10 cellular contexts compared by ENCODE assay signal in genomic region chr12:62703011-62703380, GRCh38.
DNase-seq lines count a peak whose midpoint lies in the region; ATAC-seq and TF ChIP-seq lines count a peak whose summit lies in the region.
"Had no signal": no experiment of that assay in that cellular context is flagged by ENCODE, and none has a peak within 500 bp of the region (broad histone marks: within the 10 kb centered on the region; RNA-seq: fewer than 3 reads in every experiment).

No MANE protein-coding gene starts in this region.

- H2BK5ac ChIP-seq in IMR-90 (ENCODE audit: low read depth, low read length, poor library complexity, severe bottlenecking) = peak overlapping the region; percentile 99

- H3K4me3 Mint-ChIP-seq in type B pancreatic cell = no peak overlapping the region

- H2AFZ ChIP-seq in IMR-90 (replicated peaks; ENCODE audit: low read length, poor library complexity) = peak overlapping the region; percentile 85

- CTCF ChIA-PET in IMR-90 (lab: Yijun Ruan, JAX) = interaction anchor here (1.0 kb wide), 2 partner anchors 10 to 60 kb away, joined by 3 to 4 read pairs; no protein-coding TSS in a partner anchor
- CTCF ChIA-PET in HEK293T (lab: Yijun Ruan, JAX) = no interaction called here

- H3K4me2 ChIP-seq in IMR-90 (ENCODE audit: low read depth, low read length) = peak overlapping the region; percentile 56; the same call in 1 of the 2 replicates

- peak overlapping the region; percentile 98 for H2BK20ac ChIP-seq in IMR-90 (ENCODE audit: low read depth, low read length)

- no CpG with 5 or more reads among the region's 4 CpGs for WGBS in IMR-90 (ENCODE audit: extremely low coverage in 2 of 2, insufficient read length in 1 of 2), 2 experiments

- H3K9me3 Mint-ChIP-seq in type B pancreatic cell = no peaks in the 10 kb centered on the region
- H3K9me3 Mint-ChIP-seq: activated T-helper 2 cell treated with anti-CD3 and anti-CD28 coated beads, Interferon-gamma antibody, Interleukin-2, Interleukin-4, amounts not matched to agents 10 μg/mL and 5 μg/mL and 100 μg/mL, durations not matched to agents 14 hours and 24 hours and 36 hours had no signal

- peak overlapping the region; percentile 94 for H2AK9ac ChIP-seq in IMR-90 (replicated peaks; ENCODE audit: low read depth, low read length, poor library complexity)

- no peaks in the 10 kb centered on the region for H3K36me3 ChIP-seq in IMR-90 (ENCODE audit: control insufficient read depth, insufficient read depth, low read length)

- peak overlapping the region; percentile 79 for H3K27ac Mint-ChIP-seq in type B pancreatic cell
- H3K27ac Mint-ChIP-seq: activated T-helper 2 cell treated with anti-CD3 and anti-CD28 coated beads, Interferon-gamma antibody, Interleukin-2, Interleukin-4, amounts not matched to agents 10 μg/mL and 5 μg/mL and 100 μg/mL, durations not matched to agents 14 hours and 24 hours and 36 hours had no signal

- H3K56ac ChIP-seq in IMR-90 (ENCODE audit: extremely low read depth, insufficient read depth, low read length) = peak overlapping the region; percentile 89

- H3K9ac ChIP-seq in IMR-90 (ENCODE audit: low read depth, low read length) = no peak overlapping the region; the same call in 1 of the 2 replicates

- peaks cover 0 to 2% of the 10 kb centered on the region in 2 experiments; a peak in 1 of 4 replicates for H3K79me1 ChIP-seq in IMR-90 (ENCODE audit: low read depth in 1 of 2, low read length in 2 of 2)

- H3K9me3 ChIP-seq in IMR-90 (ENCODE audit: control insufficient read depth, insufficient read depth, low read length) = no peaks in the 10 kb centered on the region

- H4K5ac ChIP-seq in IMR-90 (ENCODE audit: low read depth, low read length) = peak overlapping the region; percentile 76

- H3K27ac ChIP-seq in IMR-90 (ENCODE audit: insufficient read depth, low read length) = peak overlapping the region; percentile 54; the same call in 1 of the 2 replicates
- H3K27ac ChIP-seq in layer of hippocampus (ENCODE audit: low read depth, low read length) = peak overlapping the region; percentile 19

- H3K14ac ChIP-seq in IMR-90 (replicated peaks; ENCODE audit: low read depth, low read length) = peak overlapping the region; percentile 97

- H3K36me3 Mint-ChIP-seq in type B pancreatic cell = peaks cover 9% of the 10 kb centered on the region

- intact Hi-C loops in IMR-90 (cut with micrococcal nuclease) = no loop called here

- BruUV-seq in IMR-90 (replicated peaks; lab: Mats Ljungman, UMichigan) = no TSS peak

- H3K27me3 ChIP-seq in IMR-90 (ENCODE audit: control insufficient read depth, insufficient read depth, low read length) = no peaks in the 10 kb centered on the region
- no peaks in the 10 kb centered on the region for H3K27me3 ChIP-seq in layer of hippocampus (ENCODE audit: control insufficient read depth, insufficient read depth, low read length)

- no peak for TF ChIP-seq RAD21 in IMR-90 (IDR thresholded peaks at IDR 0.05; ENCODE audit: low read length)

- in situ Hi-C loops in IMR-90 (cut with MboI; ENCODE audit: low sequenced_read_pairs) (no loop called here), astrocyte of the spinal cord (cut with HindIII; ENCODE audit: low sequenced_read_pairs) (no loop called here)

- H2BK15ac ChIP-seq in IMR-90 (ENCODE audit: low read depth, low read length) = peak overlapping the region; percentile 97

- ATAC-seq in IMR-90 (ENCODE audit: low read depth) (peak; percentile 62), HG02678 (IDR thresholded peaks at IDR 0.05; ENCODE audit: unreplicated experiment) (no peak)

- dilution Hi-C loops in IMR-90 (cut with HindIII; ENCODE audit: low sequenced_read_pairs, unreplicated experiment) = no loop called here

- peak overlapping the region; percentile 96 for H3K4ac ChIP-seq in IMR-90 (ENCODE audit: low read depth, low read length)

- peak overlapping the region; percentile 95 for H3K23ac ChIP-seq in IMR-90 (ENCODE audit: low read depth, low read length)

- H3K4me1 Mint-ChIP-seq in type B pancreatic cell (ENCODE audit: unreplicated experiment) = peaks cover 29% of the 10 kb centered on the region

- TF ChIP-seq POLR2A in IMR-90 (IDR thresholded peaks at IDR 0.05; ENCODE audit: low read depth, low read length) = no peak

- DNase-seq in IMR-90 (peak; percentile 83), astrocyte of the spinal cord (ENCODE audit: low read depth, low spot score) (peak; percentile 77), type B pancreatic cell (ENCODE audit: extremely low spot score, unreplicated experiment) (no peak), HEK293T (ENCODE audit: extremely low spot score) (no peak), GOT3 (lab: John Stamatoyannopoulos, UW) (no peak)
- DNase-seq: midbrain, NCI-H526 had no signal

- TF ChIP-seq CTCF in IMR-90 (conservative IDR thresholded peaks at IDR 0.05; ENCODE audit: low read depth, low read length) = no peak
- TF ChIP-seq CTCF in astrocyte of the spinal cord (IDR thresholded peaks at IDR 0.05; ENCODE audit: low read depth, low read length) = no peak
- no peak for TF ChIP-seq CTCF in type B pancreatic cell (conservative IDR thresholded peaks at IDR 0.05)

- POLR2A ChIA-PET in IMR-90 (lab: Charles Lee; ENCODE audit: unreplicated experiment) (no interaction called here), HEK293T (lab: Yijun Ruan, JAX) (no interaction called here)

- peak overlapping the region; percentile 99 for H2BK120ac ChIP-seq in IMR-90 (ENCODE audit: low read depth, low read length)

- H4K91ac ChIP-seq in IMR-90 (ENCODE audit: insufficient read depth, low read depth, low read length) = peak overlapping the region; percentile 94

- no peaks in the 10 kb centered on the region for H3K27me3 Mint-ChIP-seq in type B pancreatic cell

- no peak overlapping the region for H3K4me3 ChIP-seq in IMR-90 (ENCODE audit: insufficient read depth, low read depth, low read length)
- H3K4me3 ChIP-seq in astrocyte of the spinal cord (ENCODE audit: low read depth, low read length) = no peak overlapping the region

- peaks cover 12% of the 10 kb centered on the region for H3K9me1 ChIP-seq in IMR-90 (ENCODE audit: insufficient read depth, low read length)

- H3K4me1 ChIP-seq in IMR-90 (ENCODE audit: control insufficient read depth, insufficient read depth, low read length) = peaks cover 22% of the 10 kb centered on the region

- peak overlapping the region; percentile 38 to 96 for H4K8ac ChIP-seq in IMR-90 (ENCODE audit: low read depth in 2 of 2, low read length in 2 of 2)

- H4K20me1 ChIP-seq in IMR-90 (ENCODE audit: insufficient read depth, low read length) = no peaks in the 10 kb centered on the region; the same call in 1 of the 2 replicates

- peak overlapping the region; percentile 85 for H3K18ac ChIP-seq in IMR-90 (ENCODE audit: low read depth, low read length)

- H2AK5ac ChIP-seq in IMR-90 (ENCODE audit: low read depth, low read length) = peak overlapping the region; percentile 94

TF ChIP-seq in IMR-90, 13 proteins besides CTCF, POLR2A, EP300 and RAD21 (continues in another document):
- no peak for TF ChIP-seq RCOR1 (IDR thresholded peaks at IDR 0.05; ENCODE audit: insufficient replicate concordance, low read length)
- TF ChIP-seq ELK1 (IDR thresholded peaks at IDR 0.05; ENCODE audit: borderline replicate concordance, low read depth, low read length) = no peak
- no peak for TF ChIP-seq MXI1 (IDR thresholded peaks at IDR 0.05; ENCODE audit: borderline replicate concordance, low read depth, low read length)
- TF ChIP-seq SMC3 (IDR thresholded peaks at IDR 0.05; ENCODE audit: low read depth, low read length) = no peak
- TF ChIP-seq USF2 (IDR thresholded peaks at IDR 0.05; ENCODE audit: low read depth, low read length) = no peak
- TF ChIP-seq MAFK (IDR thresholded peaks at IDR 0.05; ENCODE audit: low read depth, low read length) = no peak

TF ChIP-seq in HEK293T, 16 proteins besides CTCF, POLR2A, EP300 and RAD21:
- TF ChIP-seq SP1 (IDR thresholded peaks at IDR 0.05) (no peak), ZNF384 (IDR thresholded peaks at IDR 0.05) (no peak), NFRKB (IDR thresholded peaks at IDR 0.05) (no peak), TARDBP (IDR thresholded peaks at IDR 0.05) (no peak), SUZ12 (IDR thresholded peaks at IDR 0.05) (no peak), ARNT (IDR thresholded peaks at IDR 0.05) (no peak), FOXK2 (IDR thresholded peaks at IDR 0.05) (no peak)
TF ChIP-seq in HEK293T: peak in this region for 0.

Comparison
In these comparisons a context has a peak if more than half of its experiments do, and no peak if none do; other contexts are left out.
1. DNase-seq: peak in IMR-90 (single experiment) and astrocyte of the spinal cord (single experiment); none in type B pancreatic cell (single experiment), HEK293T (single experiment) and GOT3 (single experiment).